18 cellular contexts compared by ENCODE assay signal in genomic region chr6:45967363-45967762, GRCh38. TPM values are rescaled to one million over a fixed set of nuclear protein-coding genes. Genes with fewer than 3 reads are reported as not detected.
A peak's percentile ranks its signal among the peaks of the same experiment; 100 is the strongest.
DNase-seq lines count a peak whose midpoint lies in the region; ATAC-seq and TF ChIP-seq lines count a peak whose summit lies in the region.
"Had no signal": no experiment of that assay in that cellular context is flagged by ENCODE, and none has a peak within 500 bp of the region (broad histone marks: within the 10 kb centered on the region; RNA-seq: fewer than 3 reads in every experiment).

No MANE protein-coding gene starts in this region.

- intact Hi-C loops in heart left ventricle (cut with DNase I) (no loop called here), left cardiac atrium (cut with DNase I) (loop anchor here in 1 of 2 donors (10.0 kb wide), 1 partner anchor 47 kb away; the partner anchor contains the start of gene CLIC5), psoas muscle (cut with DNase I) (no loop called here)

- peaks cover 0 to 9% (median 0%) of the 10 kb centered on the region in 9 donors for H3K36me3 ChIP-seq in heart left ventricle
- no peaks in the 10 kb centered on the region for H3K36me3 ChIP-seq in psoas muscle (ENCODE audit: insufficient read depth in 1 of 2, low read depth in 1 of 2)
- H3K36me3 ChIP-seq: BLaER1 treated with 17β-estradiol and CSF1 and Interleukin-3, amounts not matched to agents 10 nM and 100 nM had no signal

- no peak overlapping the region for H3K27ac Mint-ChIP-seq in naive thymus-derived CD8-positive, alpha-beta T cell
- H3K27ac Mint-ChIP-seq: GM23338 had no signal

- POLR2A ChIA-PET in naive thymus-derived CD8-positive, alpha-beta T cell (lab: Charles Lee), result no interaction called here

- peak overlapping the region in 8 of 12 donors; percentile 4 to 89 (median 36) for H3K27ac ChIP-seq in heart left ventricle
- H3K27ac ChIP-seq in psoas muscle, result peak overlapping the region; percentile 54
- H3K27ac ChIP-seq: BLaER1 treated with 17β-estradiol and CSF1 and Interleukin-3, amounts not matched to agents 10 nM and 100 nM had no signal

- H3K4me3 Mint-ChIP-seq in naive thymus-derived CD8-positive, alpha-beta T cell, result no peak overlapping the region
- H3K4me3 Mint-ChIP-seq: CD4-positive, CD25-positive, alpha-beta regulatory T cell; GM23338 had no signal

- DNase-seq in heart left ventricle (no peak), left cardiac atrium (no peak), psoas muscle (no peak), DMS79 (lab: John Stamatoyannopoulos, UW) (no peak), A172 (ENCODE audit: low spot score) (no peak)
- DNase-seq in naive thymus-derived CD8-positive, alpha-beta T cell, result no peak
- DNase-seq: 8988T; ACHN; Calu3; CD4-positive, CD25-positive, alpha-beta regulatory T cell; DMS 273 treated with DMSO at 0.1 percent for 48 hours; H7 had no signal

- 82 to 88% (median 87%) methylated on average over 1 of the region's 1 CpG for WGBS in heart left ventricle, 4 donors
- 93 to 100% (median 96%) methylated on average over 1 of the region's 1 CpG for WGBS in psoas muscle, 3 donors

- H3K4me3 ChIP-seq in heart left ventricle (no peak overlapping the region), psoas muscle (no peak overlapping the region)
- H3K4me3 ChIP-seq: BLaER1 treated with 17β-estradiol and CSF1 and Interleukin-3, amounts not matched to agents 10 nM and 100 nM; GM12878; GM23338 had no signal

- ATAC-seq in heart left ventricle (no peak), left cardiac atrium (no peak), esophagus mucosa (peak; percentile 28), psoas muscle (no peak)
- ATAC-seq in naive thymus-derived CD8-positive, alpha-beta T cell, result no peak
- ATAC-seq: GM12878, GM23338 had no signal

- H3K36me3 Mint-ChIP-seq in naive thymus-derived CD8-positive, alpha-beta T cell, result peaks cover 0 to 11% (median 0%) of the 10 kb centered on the region in 3 donors
- H3K36me3 Mint-ChIP-seq: CD4-positive, CD25-positive, alpha-beta regulatory T cell had no signal

- peaks cover 0 to 4% (median 0%) of the 10 kb centered on the region in 5 donors for H3K27me3 Mint-ChIP-seq in naive thymus-derived CD8-positive, alpha-beta T cell

- H3K9me3 ChIP-seq in heart left ventricle, result peaks cover 0 to 12% (median 0%) of the 10 kb centered on the region in 12 donors
- H3K9me3 ChIP-seq in psoas muscle, result no peaks in the 10 kb centered on the region

- H3K9me3 Mint-ChIP-seq in naive thymus-derived CD8-positive, alpha-beta T cell, result peaks cover 0 to 18% (median 3%) of the 10 kb centered on the region in 9 donors
- H3K9me3 Mint-ChIP-seq: GM23338 had no signal

- TF ChIP-seq CTCF in heart left ventricle (IDR thresholded peaks at IDR 0.05) (no peak), psoas muscle (IDR thresholded peaks at IDR 0.05) (no peak)

- H3K27me3 ChIP-seq in heart left ventricle (no peaks in the 10 kb centered on the region), psoas muscle (ENCODE audit: insufficient read depth in 3 of 3, low read length in 2 of 3) (no peaks in the 10 kb centered on the region)
- H3K27me3 ChIP-seq: BLaER1 treated with 17β-estradiol and CSF1 and Interleukin-3, amounts not matched to agents 10 nM and 100 nM had no signal

- peaks cover 9 to 20% (median 15%) of the 10 kb centered on the region in 4 donors for H3K4me1 Mint-ChIP-seq in naive thymus-derived CD8-positive, alpha-beta T cell
- H3K4me1 Mint-ChIP-seq: CD4-positive, CD25-positive, alpha-beta regulatory T cell had no signal

- no peak for TF ChIP-seq RAD21 in Ishikawa (IDR thresholded peaks at IDR 0.05; ENCODE audit: low read depth)

- TF ChIP-seq EP300 in Ishikawa (IDR thresholded peaks at IDR 0.05; ENCODE audit: borderline replicate concordance), result no peak

- H3K4me1 ChIP-seq in heart left ventricle (peaks cover 0 to 79% (median 57%) of the 10 kb centered on the region in 12 donors), psoas muscle (peaks cover 58% of the 10 kb centered on the region)

- no peak for TF ChIP-seq POLR2A in heart left ventricle (IDR thresholded peaks at IDR 0.05)

TF ChIP-seq in Ishikawa, 13 proteins besides CTCF, POLR2A, EP300 and RAD21:
- peak; percentile 53; the same call in 1 of the 2 replicates for TF ChIP-seq CEBPB (IDR thresholded peaks at IDR 0.05)
- TF ChIP-seq, protein P1, sequence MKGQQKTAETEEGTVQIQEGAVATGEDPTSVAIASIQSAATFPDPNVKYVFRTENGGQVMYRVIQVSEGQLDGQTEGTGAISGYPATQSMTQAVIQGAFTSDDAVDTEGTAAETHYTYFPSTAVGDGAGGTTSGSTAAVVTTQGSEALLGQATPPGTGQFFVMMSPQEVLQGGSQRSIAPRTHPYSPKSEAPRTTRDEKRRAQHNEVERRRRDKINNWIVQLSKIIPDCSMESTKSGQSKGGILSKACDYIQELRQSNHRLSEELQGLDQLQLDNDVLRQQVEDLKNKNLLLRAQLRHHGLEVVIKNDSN (IDR thresholded peaks at IDR 0.05), result no peak

RNA-seq across cellular contexts. Expression of gene CLIC5, which starts 48.3 kb away (rescaled TPM):
- 100 to 1,000 TPM; 213 to 381 (median 247) TPM for total RNA-seq in heart left ventricle
- polyA plus RNA-seq in heart left ventricle, result 10 to 100 TPM; 63.0 to 63.2 TPM
- 100 to 1,000 TPM in 1 of 2 donors, 10 to 100 TPM in 1; 92.1 to 109 TPM for total RNA-seq in left cardiac atrium
- 0.24 TPM for total RNA-seq in esophagus mucosa
- 100 to 1,000 TPM; 166 to 285 (median 211) TPM for total RNA-seq in psoas muscle
- polyA plus RNA-seq in psoas muscle, result 10 to 100 TPM; 30.2 to 84.5 (median 82.4) TPM
- 1 to 10 TPM; 1.9 to 2.3 TPM for total RNA-seq in naive thymus-derived CD8-positive, alpha-beta T cell
- polyA plus RNA-seq in naive thymus-derived CD8-positive, alpha-beta T cell, result under 1 TPM; 0.06 to 0.42 (median 0.29) TPM
- not detected in 2 replicates for total RNA-seq in A172 (2014; rRNA removed; shearing (Covaris generic))
- total RNA-seq: G401, GM12878, GM23338 had no signal

Comparison
In these comparisons a context has a peak if more than half of its experiments do, and no peak if none do; other contexts are left out.
1. RNA of gene CLIC5, which starts 48.3 kb away (total RNA-seq): 213 to 381 TPM in heart left ventricle, 166 to 285 TPM in psoas muscle and 92.1 to 109 TPM in left cardiac atrium; 1.9 to 2.3 TPM in naive thymus-derived CD8-positive, alpha-beta T cell, 0.24 TPM in esophagus mucosa (single experiment) and not detected in A172; every median in the first group is over 10 times any median in the second.